Comparison of ENCODE assay signal across 19 cellular contexts in the genomic region with DNA sequence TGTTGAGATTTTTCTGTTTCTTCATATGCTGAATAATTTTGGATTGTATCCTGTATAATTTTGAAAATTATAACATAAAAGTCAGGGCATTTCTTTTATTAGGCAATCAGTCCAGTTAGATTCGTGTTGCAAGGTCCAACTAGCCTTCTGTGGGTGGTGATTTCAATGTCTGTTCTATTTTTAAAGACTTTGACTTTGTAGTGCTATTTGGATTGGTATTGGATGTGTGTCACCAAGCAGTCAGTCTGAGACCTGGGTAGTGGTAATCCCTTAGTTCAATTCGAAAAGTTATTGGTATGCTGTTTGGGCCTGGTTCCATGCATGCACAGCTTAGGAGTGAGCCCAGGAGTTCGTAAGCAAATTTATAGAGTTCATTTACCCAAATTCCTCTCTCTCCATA.
A peak's percentile ranks its signal among the peaks of the same experiment; 100 is the strongest.
DNase-seq lines count a peak whose midpoint lies in the region; ATAC-seq and TF ChIP-seq lines count a peak whose summit lies in the region.
"Had no signal": no experiment of that assay in that cellular context is flagged by ENCODE, and none has a peak within 500 bp of the region (broad histone marks: within the 10 kb centered on the region; RNA-seq: fewer than 3 reads in every experiment).

No MANE protein-coding gene starts in this region.

- no peaks in the 10 kb centered on the region for H3K36me3 ChIP-seq in GM23338 (ENCODE audit: insufficient read depth)
- no peaks in the 10 kb centered on the region for H3K36me3 ChIP-seq in mesenchymal stem cell (ENCODE audit: control insufficient read depth in 1 of 2, insufficient read depth in 2 of 2, low read depth in 1 of 2, low read length in 2 of 2)
- no peaks in the 10 kb centered on the region for H3K36me3 ChIP-seq in subcutaneous abdominal adipose tissue (ENCODE audit: control insufficient read depth in 5 of 5, insufficient read depth in 5 of 5, low read length in 5 of 5)

- H3K79me2 ChIP-seq in GM23338 (replicated peaks; ENCODE audit: insufficient read depth): no peaks in the 10 kb centered on the region

- H2BK5ac ChIP-seq in mesenchymal stem cell (ENCODE audit: low read depth, low read length, poor library complexity, severe bottlenecking): no peak overlapping the region

- no peak overlapping the region for H3K4me2 ChIP-seq in GM23338
- H3K4me2 ChIP-seq in mesenchymal stem cell (ENCODE audit: low read length, poor library complexity, severe bottlenecking): no peak overlapping the region
- H3K4me2 ChIP-seq: A549 had no signal

- H3K36me3 Mint-ChIP-seq in GM23338 (ENCODE audit: low read depth) (no peaks in the 10 kb centered on the region), chondrocyte (ENCODE audit: low read depth) (no peaks in the 10 kb centered on the region)
- H3K36me3 Mint-ChIP-seq: CD4-positive, CD25-positive, alpha-beta regulatory T cell had no signal

- DNase-seq in GM23338 (ENCODE audit: low spot score): no peak
- no peak for DNase-seq in chondrocyte (ENCODE audit: low spot score)
- no peak for DNase-seq in mesenchymal stem cell
- DNase-seq in RPMI8226: no peak
- no peak for DNase-seq in SW480 (ENCODE audit: low spot score)
- DNase-seq: CD4-positive, CD25-positive, alpha-beta regulatory T cell; DMS79; GOT3; Karpas-422; NCI-H1048; NCI-H1417 treated with DMSO at 0.1 percent for 48 hours; NCI-H187; NCI-H446; NCI-H526; OCI-M1 had no signal

- no peak overlapping the region for H2BK12ac ChIP-seq in mesenchymal stem cell (ENCODE audit: low read length in 2 of 2)

- no peak overlapping the region for H2AK5ac ChIP-seq in mesenchymal stem cell (ENCODE audit: low read length, severe bottlenecking)

- H3K79me1 ChIP-seq in mesenchymal stem cell (replicated peaks; ENCODE audit: low read length, poor library complexity, severe bottlenecking): no peaks in the 10 kb centered on the region

- H3K4me3 Mint-ChIP-seq in GM23338: no peak overlapping the region
- no peak overlapping the region for H3K4me3 Mint-ChIP-seq in chondrocyte (ENCODE audit: unreplicated experiment)
- H3K4me3 Mint-ChIP-seq: CD4-positive, CD25-positive, alpha-beta regulatory T cell had no signal

- H3K9me3 ChIP-seq in mesenchymal stem cell (ENCODE audit: control insufficient read depth, low read length) (no peaks in the 10 kb centered on the region), subcutaneous abdominal adipose tissue (ENCODE audit: control insufficient read depth in 5 of 5, low read length in 5 of 5) (no peaks in the 10 kb centered on the region)
- H3K9me3 ChIP-seq: A549 had no signal

- H3K27ac ChIP-seq in GM23338 (ENCODE audit: low read depth) (no peak overlapping the region), mesenchymal stem cell (ENCODE audit: low read length, poor library complexity, severe bottlenecking) (no peak overlapping the region), subcutaneous abdominal adipose tissue (ENCODE audit: low read depth, low read length) (peak overlapping the region; percentile 86)
- H3K27ac ChIP-seq: A549 had no signal

- TF ChIP-seq CTCF in GM23338 (conservative IDR thresholded peaks at IDR 0.05; ENCODE audit: low read depth in 2 of 2) (no peak), chondrocyte (IDR thresholded peaks at IDR 0.05) (no peak)

- H3K9me3 Mint-ChIP-seq in GM23338: no peaks in the 10 kb centered on the region; the same call in 2 of the 3 replicates
- peaks cover 6% of the 10 kb centered on the region for H3K9me3 Mint-ChIP-seq in chondrocyte (ENCODE audit: low read depth)

- H3K27me3 ChIP-seq in GM23338 (ENCODE audit: insufficient read depth) (no peaks in the 10 kb centered on the region), mesenchymal stem cell (ENCODE audit: control insufficient read depth in 1 of 2, insufficient read depth in 1 of 2, low read length in 2 of 2) (no peaks in the 10 kb centered on the region), subcutaneous abdominal adipose tissue (ENCODE audit: control insufficient read depth in 5 of 5, insufficient read depth in 4 of 5, low read length in 5 of 5) (no peaks in the 10 kb centered on the region)

- H4K8ac ChIP-seq in mesenchymal stem cell (ENCODE audit: low read length): no peak overlapping the region

- H3K4me1 Mint-ChIP-seq in GM23338 (peaks cover 9% of the 10 kb centered on the region; the same call in 2 of the 3 replicates), chondrocyte (ENCODE audit: low read depth) (peaks cover 48% of the 10 kb centered on the region)
- H3K4me1 Mint-ChIP-seq: CD4-positive, CD25-positive, alpha-beta regulatory T cell had no signal

- H3K14ac ChIP-seq in mesenchymal stem cell (ENCODE audit: low read length in 2 of 2): no peak overlapping the region

- H3K9ac ChIP-seq in mesenchymal stem cell (ENCODE audit: low read length) (peak overlapping the region; percentile 4), subcutaneous abdominal adipose tissue (ENCODE audit: low read length in 5 of 5) (peak overlapping the region in 2 of 5 donors; percentile 28 to 35)

- H4K91ac ChIP-seq in mesenchymal stem cell (ENCODE audit: low read length): no peak overlapping the region

- no peak overlapping the region for H3K4me3 ChIP-seq in GM23338
- H3K4me3 ChIP-seq in mesenchymal stem cell (ENCODE audit: insufficient read depth in 1 of 2, low read depth in 1 of 2, low read length in 2 of 2): no peak overlapping the region
- H3K4me3 ChIP-seq in subcutaneous abdominal adipose tissue (ENCODE audit: low read depth in 1 of 5, low read length in 5 of 5): no peak overlapping the region
- H3K4me3 ChIP-seq: A549 had no signal

- H3K4me1 ChIP-seq in GM23338 (ENCODE audit: insufficient read depth) (no peaks in the 10 kb centered on the region), mesenchymal stem cell (ENCODE audit: control insufficient read depth, insufficient read depth, low read depth, low read length) (no peaks in the 10 kb centered on the region), subcutaneous abdominal adipose tissue (ENCODE audit: control insufficient read depth in 5 of 5, insufficient read depth in 5 of 5, low read length in 5 of 5) (peaks cover 3 to 44% (median 22%) of the 10 kb centered on the region in 5 donors)

- 0 out of 2 replicates have a peak overlapping the region, but pooled peaks have one; percentile 19 for H3K27ac Mint-ChIP-seq in GM23338
- H3K27ac Mint-ChIP-seq in chondrocyte (ENCODE audit: unreplicated experiment): peak overlapping the region; percentile 33
- H3K27ac Mint-ChIP-seq: CD4-positive, CD25-positive, alpha-beta regulatory T cell had no signal

- no peaks in the 10 kb centered on the region for H3K9me2 ChIP-seq in GM23338 (ENCODE audit: insufficient read depth)

- H2BK120ac ChIP-seq in mesenchymal stem cell (ENCODE audit: low read depth, low read length): no peak overlapping the region

- no peaks in the 10 kb centered on the region for H4K20me1 ChIP-seq in GM23338 (replicated peaks; ENCODE audit: insufficient read depth)

- H2AFZ ChIP-seq in GM23338 (peak overlapping the region; percentile 60), mesenchymal stem cell (ENCODE audit: low read depth, low read length) (no peak overlapping the region)

- H3K23ac ChIP-seq in mesenchymal stem cell (ENCODE audit: low read length in 2 of 2): no peak overlapping the region

- H3K27me3 Mint-ChIP-seq in GM23338 (ENCODE audit: insufficient read depth, low read depth, poor library complexity): no peaks in the 10 kb centered on the region
- H3K27me3 Mint-ChIP-seq in chondrocyte (ENCODE audit: low read depth): no peaks in the 10 kb centered on the region
- H3K27me3 Mint-ChIP-seq: CD4-positive, CD25-positive, alpha-beta regulatory T cell had no signal

- H3K4ac ChIP-seq in mesenchymal stem cell (ENCODE audit: low read depth in 1 of 2, low read length in 2 of 2): no peak overlapping the region

- ATAC-seq in GM23338 (no peak), GM18909 (IDR thresholded peaks at IDR 0.05; ENCODE audit: poor library complexity, unreplicated experiment) (no peak)
- ATAC-seq: A549, Right ventricle myocardium inferior had no signal

- WGBS in mesenchymal stem cell: 74% methylated on average over 3 of the region's 3 CpGs

- H3K18ac ChIP-seq in mesenchymal stem cell (ENCODE audit: low read depth in 1 of 2, low read length in 2 of 2): no peak overlapping the region

- no peaks in the 10 kb centered on the region for H3F3A ChIP-seq in GM23338 (replicated peaks; ENCODE audit: low read depth)

- H2BK15ac ChIP-seq in mesenchymal stem cell (ENCODE audit: low read depth, poor library complexity, severe bottlenecking): no peak overlapping the region

TF ChIP-seq in GM23338, 12 proteins besides CTCF, POLR2A, EP300 and RAD21:
- no peak for TF ChIP-seq ZNF114 (CRISPR knock-in tag; IDR thresholded peaks at IDR 0.05)
- no peak for TF ChIP-seq POLR2AphosphoS5 (IDR thresholded peaks at IDR 0.05; ENCODE audit: low read depth)
TF ChIP-seq in GM23338: peak in this region for 0.
